ENCODE assay signal across 16 cellular contexts in genomic region chr9:114338187-114338586, GRCh38. TPM values are rescaled to one million over a fixed set of nuclear protein-coding genes. Genes with fewer than 3 reads are reported as not detected.
"Had no signal": no experiment of that assay in that cellular context is flagged by ENCODE, and none has a peak within 500 bp of the region (broad histone marks: within the 10 kb centered on the region; RNA-seq: fewer than 3 reads in every experiment).

No MANE protein-coding gene starts in this region.

- H3K27me3 ChIP-seq: cardiac muscle cell, gastrocnemius medialis, heart right ventricle, pancreas, stomach had no signal

- H3K4me1 ChIP-seq: gastrocnemius medialis, left ventricle myocardium inferior, pancreas had no signal

- H3K4me3 Mint-ChIP-seq: memory B cell, neural crest cell had no signal

- DNase-seq: gastrocnemius medialis; heart right ventricle; left ventricle myocardium inferior; pancreas; stimulated activated CD4-positive, alpha-beta T cell treated with anti-CD3 and anti-CD28 coated beads, Interleukin-12 subunit alpha, Interleukin-12 subunit beta, amount 100 ng/mL, for 4 hours; stomach had no signal

- H3K9me3 Mint-ChIP-seq: memory B cell, neural crest cell had no signal

- H3K9me3 ChIP-seq: gastrocnemius medialis, heart right ventricle, left ventricle myocardium inferior, pancreas, stomach, thoracic aorta had no signal

- H3K36me3 ChIP-seq: gastrocnemius medialis had no signal

- H3K4me3 ChIP-seq: cardiac muscle cell, gastrocnemius medialis, heart right ventricle, left ventricle myocardium inferior, pancreas, stomach, thoracic aorta had no signal

- ATAC-seq: gastrocnemius medialis, heart right ventricle had no signal

- H3K27ac ChIP-seq: cardiac muscle cell, gastrocnemius medialis, heart right ventricle, left ventricle myocardium inferior, pancreas, stomach, thoracic aorta had no signal

- H3K27me3 Mint-ChIP-seq: memory B cell had no signal

- FAIRE-seq: astrocyte, colon, keratinocyte, pancreas, urothelium cell line had no signal

- H3K4me1 Mint-ChIP-seq: neural crest cell had no signal

RNA-seq across cellular contexts. Expression of gene ORM2, which starts 8.5 kb away (rescaled TPM):
- total RNA-seq: astrocyte; cardiac muscle cell; fibroblast of lung; heart right ventricle; left ventricle myocardium inferior; neural crest cell; T-helper 2 cell treated with Interferon-gamma antibody and Interleukin-4, amounts not matched to agents 100 ng/mL and 5 ng/mL, for 36 hours; thoracic aorta had no signal
- polyA plus RNA-seq: cardiac muscle cell, fibroblast of lung, keratinocyte had no signal

RNA-seq across cellular contexts. Expression of gene ORM1, which starts 15.3 kb away (rescaled TPM):
- total RNA-seq: astrocyte; cardiac muscle cell; fibroblast of lung; left ventricle myocardium inferior; neural crest cell; T-helper 2 cell treated with Interferon-gamma antibody and Interleukin-4, amounts not matched to agents 100 ng/mL and 5 ng/mL, for 36 hours; thoracic aorta had no signal
- polyA plus RNA-seq: fibroblast of lung, keratinocyte had no signal
